ENCODE assay signal across 1 cellular context in genomic region chr4:8392591-8393190, GRCh38.
TF ChIP-seq lines count a peak whose summit lies in the region.

No MANE protein-coding gene starts in this region.

TF ChIP-seq in HepG2, 621 proteins besides CTCF, POLR2A, EP300 and RAD21:
- no peak for TF ChIP-seq IKZF4 (CRISPR knock-in tag; IDR thresholded peaks at IDR 0.05; ENCODE audit: borderline replicate concordance, low read depth, not compliant biosample characterization)
- no peak for TF ChIP-seq HIVEP1 (CRISPR knock-in tag; IDR thresholded peaks at IDR 0.05)
- TF ChIP-seq GTF3A (CRISPR knock-in tag; conservative IDR thresholded peaks at IDR 0.05), result peak; percentile 93; the same call in 1 of the 2 replicates
- TF ChIP-seq ZNF124 (CRISPR knock-in tag; IDR thresholded peaks at IDR 0.05), result no peak
- TF ChIP-seq, protein P1, sequence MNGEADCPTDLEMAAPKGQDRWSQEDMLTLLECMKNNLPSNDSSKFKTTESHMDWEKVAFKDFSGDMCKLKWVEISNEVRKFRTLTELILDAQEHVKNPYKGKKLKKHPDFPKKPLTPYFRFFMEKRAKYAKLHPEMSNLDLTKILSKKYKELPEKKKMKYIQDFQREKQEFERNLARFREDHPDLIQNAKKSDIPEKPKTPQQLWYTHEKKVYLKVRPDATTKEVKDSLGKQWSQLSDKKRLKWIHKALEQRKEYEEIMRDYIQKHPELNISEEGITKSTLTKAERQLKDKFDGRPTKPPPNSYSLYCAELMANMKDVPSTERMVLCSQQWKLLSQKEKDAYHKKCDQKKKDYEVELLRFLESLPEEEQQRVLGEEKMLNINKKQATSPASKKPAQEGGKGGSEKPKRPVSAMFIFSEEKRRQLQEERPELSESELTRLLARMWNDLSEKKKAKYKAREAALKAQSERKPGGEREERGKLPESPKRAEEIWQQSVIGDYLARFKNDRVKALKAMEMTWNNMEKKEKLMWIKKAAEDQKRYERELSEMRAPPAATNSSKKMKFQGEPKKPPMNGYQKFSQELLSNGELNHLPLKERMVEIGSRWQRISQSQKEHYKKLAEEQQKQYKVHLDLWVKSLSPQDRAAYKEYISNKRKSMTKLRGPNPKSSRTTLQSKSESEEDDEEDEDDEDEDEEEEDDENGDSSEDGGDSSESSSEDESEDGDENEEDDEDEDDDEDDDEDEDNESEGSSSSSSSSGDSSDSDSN (CRISPR knock-in tag; IDR thresholded peaks at IDR 0.05), result no peak
- TF ChIP-seq RBFOX2 (IDR thresholded peaks at IDR 0.05; ENCODE audit: low read depth, low read length), result no peak
- TF ChIP-seq, protein P2, sequence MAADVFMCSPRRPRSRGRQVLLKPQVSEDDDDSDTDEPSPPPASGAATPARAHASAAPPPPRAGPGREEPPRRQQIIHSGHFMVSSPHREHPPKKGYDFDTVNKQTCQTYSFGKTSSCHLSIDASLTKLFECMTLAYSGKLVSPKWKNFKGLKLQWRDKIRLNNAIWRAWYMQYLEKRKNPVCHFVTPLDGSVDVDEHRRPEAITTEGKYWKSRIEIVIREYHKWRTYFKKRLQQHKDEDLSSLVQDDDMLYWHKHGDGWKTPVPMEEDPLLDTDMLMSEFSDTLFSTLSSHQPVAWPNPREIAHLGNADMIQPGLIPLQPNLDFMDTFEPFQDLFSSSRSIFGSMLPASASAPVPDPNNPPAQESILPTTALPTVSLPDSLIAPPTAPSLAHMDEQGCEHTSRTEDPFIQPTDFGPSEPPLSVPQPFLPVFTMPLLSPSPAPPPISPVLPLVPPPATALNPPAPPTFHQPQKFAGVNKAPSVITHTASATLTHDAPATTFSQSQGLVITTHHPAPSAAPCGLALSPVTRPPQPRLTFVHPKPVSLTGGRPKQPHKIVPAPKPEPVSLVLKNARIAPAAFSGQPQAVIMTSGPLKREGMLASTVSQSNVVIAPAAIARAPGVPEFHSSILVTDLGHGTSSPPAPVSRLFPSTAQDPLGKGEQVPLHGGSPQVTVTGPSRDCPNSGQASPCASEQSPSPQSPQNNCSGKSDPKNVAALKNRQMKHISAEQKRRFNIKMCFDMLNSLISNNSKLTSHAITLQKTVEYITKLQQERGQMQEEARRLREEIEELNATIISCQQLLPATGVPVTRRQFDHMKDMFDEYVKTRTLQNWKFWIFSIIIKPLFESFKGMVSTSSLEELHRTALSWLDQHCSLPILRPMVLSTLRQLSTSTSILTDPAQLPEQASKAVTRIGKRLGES (CRISPR knock-in tag; IDR thresholded peaks at IDR 0.05; ENCODE audit: borderline replicate concordance), result no peak
